23 cellular contexts compared by ENCODE assay signal in genomic region chr16:89511352-89511751, GRCh38. TPM values are rescaled to one million over a fixed set of nuclear protein-coding genes. Genes with fewer than 3 reads are reported as not detected.
DNase-seq lines count a peak whose midpoint lies in the region; ATAC-seq and TF ChIP-seq lines count a peak whose summit lies in the region.
"Had no signal": no experiment of that assay in that cellular context is flagged by ENCODE, and none has a peak within 500 bp of the region (broad histone marks: within the 10 kb centered on the region; RNA-seq: fewer than 3 reads in every experiment).

No MANE protein-coding gene starts in this region.

- peaks cover 37% of the 10 kb centered on the region for H3K4me1 ChIP-seq in OCI-LY1 (ENCODE audit: insufficient read depth, low read length, severe bottlenecking)
- peaks cover 32 to 35% of the 10 kb centered on the region in 2 donors for H3K4me1 ChIP-seq in thyroid gland
- H3K4me1 ChIP-seq in naive thymus-derived CD4-positive, alpha-beta T cell (ENCODE audit: control insufficient read depth in 2 of 2, insufficient read depth in 2 of 2, low read length in 2 of 2) = peaks cover 15 to 20% of the 10 kb centered on the region in 2 donors

- no peak for DNase-seq in activated T-cell treated with anti-CD3 and anti-CD28 coated beads, Interleukin-2, amount 50 U/mL, for 72 hours
- DNase-seq in activated T-cell treated with anti-CD3 and anti-CD28 coated beads for 4 hours (no peak), immature natural killer cell (peak; percentile 22 to 38 (median 31)), thyroid gland (no peak), coronary artery (ENCODE audit: low spot score) (no peak), RKO (ENCODE audit: low spot score) (no peak)
- no peak for DNase-seq in naive thymus-derived CD4-positive, alpha-beta T cell
- DNase-seq: activated CD4-positive, alpha-beta T cell treated with anti-CD3 and anti-CD28 coated beads, Interleukin-2, amount 50 U/mL, for 1 hour; activated gamma-delta T cell treated with Interleukin-2 at 50 U/mL for 16 hours; adrenal gland; brain microvascular endothelial cell; hippocampal formation; left colon; mammary epithelial cell; NCI-H1105 treated with DMSO at 0.1 percent for 48 hours; NCI-H2029; NCI-H526 treated with DMSO at 0.1 percent for 48 hours; nucleus accumbens; SHP77 treated with DMSO at 0.1 percent for 48 hours; SW 1271; transverse colon had no signal

- POLR2A ChIA-PET in naive thymus-derived CD4-positive, alpha-beta T cell (lab: Charles Lee) = interaction anchor here (1.0 to 1.6 kb wide), 2 partner anchors 21 to 52 kb away, joined by 4 read pairs; no protein-coding TSS in a partner anchor

- peaks cover 14% of the 10 kb centered on the region for H3K79me2 ChIP-seq in OCI-LY1 (ENCODE audit: insufficient read depth, low read length)

- no peaks in the 10 kb centered on the region for H3F3A ChIP-seq in OCI-LY1 (ENCODE audit: insufficient read depth, low read length)

- H3K27ac Mint-ChIP-seq in activated T-cell treated with anti-CD3 and anti-CD28 coated beads, Interleukin-2, amount 50 U/mL, for 72 hours = peak overlapping the region; percentile 63
- H3K27ac Mint-ChIP-seq in immature natural killer cell = peak overlapping the region in 5 of 6 donors; percentile 23 to 83 (median 73)
- peak overlapping the region in 1 of 9 donors; percentile 67 for H3K27ac Mint-ChIP-seq in naive thymus-derived CD4-positive, alpha-beta T cell
- H3K27ac Mint-ChIP-seq: WTC11 had no signal

- H4K20me1 ChIP-seq in OCI-LY1 (ENCODE audit: insufficient read depth, low read length) = no peaks in the 10 kb centered on the region

- no peak overlapping the region for H3K4me3 Mint-ChIP-seq in activated T-cell treated with anti-CD3 and anti-CD28 coated beads, Interleukin-2, amount 50 U/mL, for 72 hours
- peak overlapping the region in 2 of 5 donors; percentile 23 to 53 for H3K4me3 Mint-ChIP-seq in immature natural killer cell
- peak overlapping the region in 3 of 10 donors; percentile 23 to 44 (median 34) for H3K4me3 Mint-ChIP-seq in naive thymus-derived CD4-positive, alpha-beta T cell
- H3K4me3 Mint-ChIP-seq: WTC11 had no signal

- no peak overlapping the region for H3K4me3 ChIP-seq in OCI-LY1 (ENCODE audit: low read depth, low read length, poor library complexity, severe bottlenecking)
- H3K4me3 ChIP-seq in thyroid gland (replicated peaks in 1 of 3) = no peak overlapping the region
- no peak overlapping the region for H3K4me3 ChIP-seq in coronary artery
- H3K4me3 ChIP-seq in naive thymus-derived CD4-positive, alpha-beta T cell (ENCODE audit: low read length) = no peak overlapping the region
- H3K4me3 ChIP-seq: adrenal gland, transverse colon had no signal

- no peak for ATAC-seq in activated T-cell treated with anti-CD3 and anti-CD28 coated beads, Interleukin-2, amount 50 U/mL, for 72 hours (replicated peaks in 1 of 2)
- no peak for ATAC-seq in naive thymus-derived CD4-positive, alpha-beta T cell
- ATAC-seq: left colon, WTC11 had no signal

- no peaks in the 10 kb centered on the region for H3K9me3 ChIP-seq in OCI-LY1 (ENCODE audit: low read length)
- H3K9me3 ChIP-seq in thyroid gland = no peaks in the 10 kb centered on the region
- no peaks in the 10 kb centered on the region for H3K9me3 ChIP-seq in naive thymus-derived CD4-positive, alpha-beta T cell (ENCODE audit: control insufficient read depth in 2 of 3, low read length in 3 of 3)
- H3K9me3 ChIP-seq: adrenal gland, transverse colon had no signal

- H3K4me1 Mint-ChIP-seq in activated T-cell treated with anti-CD3 and anti-CD28 coated beads, Interleukin-2, amount 50 U/mL, for 72 hours (ENCODE audit: low read depth) = peaks cover 10% of the 10 kb centered on the region
- H3K4me1 Mint-ChIP-seq in immature natural killer cell = peaks cover 21 to 30% of the 10 kb centered on the region in 2 donors
- H3K4me1 Mint-ChIP-seq in naive thymus-derived CD4-positive, alpha-beta T cell = peaks cover 0 to 33% (median 15%) of the 10 kb centered on the region in 7 donors

- no peaks in the 10 kb centered on the region for H3K9me3 Mint-ChIP-seq in activated T-cell treated with anti-CD3 and anti-CD28 coated beads, Interleukin-2, amount 50 U/mL, for 72 hours
- H3K9me3 Mint-ChIP-seq in immature natural killer cell = no peaks in the 10 kb centered on the region
- peaks cover 0 to 5% (median 0%) of the 10 kb centered on the region in 11 donors for H3K9me3 Mint-ChIP-seq in naive thymus-derived CD4-positive, alpha-beta T cell
- H3K9me3 Mint-ChIP-seq: WTC11 had no signal

- TF ChIP-seq CTCF in OCI-LY1 (IDR thresholded peaks at IDR 0.05; ENCODE audit: low read length) (no peak), thyroid gland (IDR thresholded peaks at IDR 0.05) (no peak), coronary artery (IDR thresholded peaks at IDR 0.05) (no peak)

- H3K27me3 ChIP-seq in OCI-LY1 (ENCODE audit: insufficient read depth, low read length) (no peaks in the 10 kb centered on the region), thyroid gland (no peaks in the 10 kb centered on the region)
- no peaks in the 10 kb centered on the region for H3K27me3 ChIP-seq in naive thymus-derived CD4-positive, alpha-beta T cell (ENCODE audit: control insufficient read depth in 2 of 2, insufficient read depth in 2 of 2, low read length in 2 of 2)
- H3K27me3 ChIP-seq: adrenal gland, brain microvascular endothelial cell, transverse colon had no signal

- H3K9me2 ChIP-seq in OCI-LY1 (ENCODE audit: low read depth, low read length) = no peaks in the 10 kb centered on the region

- no peak overlapping the region for H2AFZ ChIP-seq in OCI-LY1 (ENCODE audit: low read length)

- 74 to 76% methylated on average over 8 of the region's 8 CpGs for WGBS in thyroid gland, 2 donors

- H3K27ac ChIP-seq in OCI-LY1 (ENCODE audit: low read depth, low read length, poor library complexity, severe bottlenecking) (peak overlapping the region; percentile 64), thyroid gland (peak overlapping the region; percentile 39 to 91 (median 88)), coronary artery (no peak overlapping the region)
- no peak overlapping the region for H3K27ac ChIP-seq in naive thymus-derived CD4-positive, alpha-beta T cell (ENCODE audit: low read depth, low read length)
- H3K27ac ChIP-seq: adrenal gland, brain microvascular endothelial cell, transverse colon had no signal

- peaks cover 50% of the 10 kb centered on the region for H3K36me3 ChIP-seq in OCI-LY1 (ENCODE audit: insufficient read depth, low read length)
- peaks cover 12 to 24% of the 10 kb centered on the region in 2 donors for H3K36me3 ChIP-seq in thyroid gland
- H3K36me3 ChIP-seq in naive thymus-derived CD4-positive, alpha-beta T cell (ENCODE audit: control insufficient read depth in 2 of 3, insufficient read depth in 3 of 3, low read length in 3 of 3) = peaks cover 4 to 46% (median 16%) of the 10 kb centered on the region in 3 experiments

- H3K4me2 ChIP-seq in OCI-LY1 (ENCODE audit: low read length) = no peak overlapping the region

- TF ChIP-seq POLR2A in thyroid gland (IDR thresholded peaks at IDR 0.05) = no peak

- H3K27me3 Mint-ChIP-seq in activated T-cell treated with anti-CD3 and anti-CD28 coated beads, Interleukin-2, amount 50 U/mL, for 72 hours (ENCODE audit: low read depth) = no peaks in the 10 kb centered on the region
- H3K27me3 Mint-ChIP-seq in immature natural killer cell (ENCODE audit: low read depth in 3 of 3) = peaks cover 0 to 11% (median 10%) of the 10 kb centered on the region in 3 donors
- H3K27me3 Mint-ChIP-seq in naive thymus-derived CD4-positive, alpha-beta T cell = no peaks in the 10 kb centered on the region

- intact Hi-C loops in thyroid gland (cut with DNase I) = no loop called here
- intact Hi-C loops in naive thymus-derived CD4-positive, alpha-beta T cell (cut with micrococcal nuclease) = no loop called here

- H3K9ac ChIP-seq in OCI-LY1 (ENCODE audit: low read length) = no peak overlapping the region

- H3K36me3 Mint-ChIP-seq in activated T-cell treated with anti-CD3 and anti-CD28 coated beads, Interleukin-2, amount 50 U/mL, for 72 hours (ENCODE audit: insufficient read depth in 2 of 2) = peaks cover 0 to 13% of the 10 kb centered on the region in 2 donors
- H3K36me3 Mint-ChIP-seq in immature natural killer cell = peaks cover 6 to 10% (median 6%) of the 10 kb centered on the region in 3 donors
- peaks cover 0 to 13% (median 5%) of the 10 kb centered on the region in 5 donors for H3K36me3 Mint-ChIP-seq in naive thymus-derived CD4-positive, alpha-beta T cell

- CTCF ChIA-PET in naive thymus-derived CD4-positive, alpha-beta T cell (lab: Charles Lee) = no interaction called here

RNA-seq across cellular contexts. Expression of gene SPG7, which starts 3.1 kb away (rescaled TPM):
- total RNA-seq in activated T-cell treated with anti-CD3 and anti-CD28 coated beads, Interleukin-2, amount 50 U/mL, for 72 hours = 10 to 100 TPM; 67.4 to 82.1 TPM
- polyA plus RNA-seq in immature natural killer cell = 10 to 100 TPM; 39.7 to 48.4 (median 41.0) TPM
- 100 to 1,000 TPM; 218 to 392 (median 285) TPM for total RNA-seq in thyroid gland
- 100 to 1,000 TPM; 129 to 181 (median 170) TPM for total RNA-seq in naive thymus-derived CD4-positive, alpha-beta T cell
- polyA plus RNA-seq in naive thymus-derived CD4-positive, alpha-beta T cell = 10 to 100 TPM; 48.6 to 56.6 TPM

RNA-seq across cellular contexts. Expression of gene ANKRD11, which starts 21.0 kb away (rescaled TPM):
- total RNA-seq in activated T-cell treated with anti-CD3 and anti-CD28 coated beads, Interleukin-2, amount 50 U/mL, for 72 hours = 100 to 1,000 TPM; 204 to 215 TPM
- 10 to 100 TPM in 1 of 3 donors, 1 to 10 TPM in 2; 3.7 to 14.3 (median 8.5) TPM for polyA plus RNA-seq in immature natural killer cell
- total RNA-seq in thyroid gland = 10 to 100 TPM; 62.1 to 90.4 (median 75.0) TPM
- total RNA-seq in naive thymus-derived CD4-positive, alpha-beta T cell = 100 to 1,000 TPM; 178 to 254 (median 240) TPM
- polyA plus RNA-seq in naive thymus-derived CD4-positive, alpha-beta T cell = 10 to 100 TPM in 1 of 2 donors, 1 to 10 TPM in 1; 8.7 to 28.4 TPM

RNA-seq across cellular contexts. Expression of gene RPL13, which starts 49.1 kb away (rescaled TPM):
- 1,000 to 10,000 TPM; 3,140 to 3,274 TPM for total RNA-seq in activated T-cell treated with anti-CD3 and anti-CD28 coated beads, Interleukin-2, amount 50 U/mL, for 72 hours
- 1,000 to 10,000 TPM; 1,461 to 3,229 (median 2,406) TPM for polyA plus RNA-seq in immature natural killer cell
- 1,000 to 10,000 TPM; 5,127 to 8,436 (median 6,104) TPM for total RNA-seq in thyroid gland
- total RNA-seq in naive thymus-derived CD4-positive, alpha-beta T cell = 1,000 to 10,000 TPM; 2,239 to 5,631 (median 5,332) TPM
- polyA plus RNA-seq in naive thymus-derived CD4-positive, alpha-beta T cell = 1,000 to 10,000 TPM; 6,375 to 8,810 TPM

Comparison
In these comparisons a context has a peak if more than half of its experiments do, and no peak if none do; other contexts are left out.
1. DNase-seq: peak in immature natural killer cell (3 of 3); none in activated T-cell treated with anti-CD3 and anti-CD28 coated beads, Interleukin-2, amount 50 U/mL, for 72 hours (0 of 2), activated T-cell treated with anti-CD3 and anti-CD28 coated beads for 4 hours (single experiment), thyroid gland (0 of 2), coronary artery (single experiment), naive thymus-derived CD4-positive, alpha-beta T cell (0 of 9) and RKO (single experiment).
2. H3K27ac ChIP-seq: peak in OCI-LY1 (single experiment) and thyroid gland (3 of 3); none in coronary artery (0 of 2) and naive thymus-derived CD4-positive, alpha-beta T cell (single experiment).